Comparison of ENCODE assay signal across 20 cellular contexts in genomic region chr13:51170128-51170497, GRCh38. TPM values are rescaled to one million over a fixed set of nuclear protein-coding genes. Genes with fewer than 3 reads are reported as not detected.
"Had no signal": no experiment of that assay in that cellular context is flagged by ENCODE, and none has a peak within 500 bp of the region (broad histone marks: within the 10 kb centered on the region; RNA-seq: fewer than 3 reads in every experiment).

No MANE protein-coding gene starts in this region.

RNA-seq across cellular contexts. Expression of gene FAM124A, which starts 52.1 kb away (rescaled TPM):
- total RNA-seq: natural killer cell, smooth muscle cell had no signal

RNA-seq across cellular contexts. Expression of gene C13orf42, which starts 59.0 kb away (rescaled TPM):
- total RNA-seq: dermis microvascular lymphatic vessel endothelial cell, esophagus mucosa, gastrocnemius medialis, glomerular endothelial cell, heart left ventricle, hepatocyte, left ventricle myocardium superior, lower lobe of right lung, mononuclear cell, natural killer cell, neural crest cell, osteoblast, right atrium auricular region, sciatic nerve, smooth muscle cell, suprapubic skin, transverse colon, upper lobe of right lung, uterus had no signal
- polyA plus RNA-seq: heart left ventricle, hepatocyte, keratinocyte, smooth muscle cell had no signal
